Comparison of ENCODE assay signal across 25 cellular contexts in the genomic region with DNA sequence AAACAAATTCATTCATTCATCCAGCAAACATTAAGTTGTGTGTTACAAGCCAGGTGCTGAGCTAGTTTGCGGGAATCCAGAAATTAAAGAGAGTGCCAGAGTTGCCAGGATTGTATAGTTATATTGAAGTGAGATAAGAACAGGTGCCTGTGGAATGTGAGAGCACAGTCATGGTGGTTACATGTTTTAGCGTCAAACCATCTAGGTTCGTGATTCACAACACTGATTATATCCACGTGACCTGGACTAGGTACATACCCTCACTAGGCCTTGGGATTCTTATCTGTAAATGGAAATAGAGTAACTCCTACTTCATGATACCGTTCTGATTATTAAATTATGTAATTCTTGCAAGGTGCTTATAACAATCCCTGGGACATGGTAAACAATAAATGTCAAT. TPM values are rescaled to one million over a fixed set of nuclear protein-coding genes. Genes with fewer than 3 reads are reported as not detected.
A peak's percentile ranks its signal among the peaks of the same experiment; 100 is the strongest.
DNase-seq lines count a peak whose midpoint lies in the region; ATAC-seq, FAIRE-seq and TF ChIP-seq lines count a peak whose summit lies in the region.
"Had no signal": no experiment of that assay in that cellular context is flagged by ENCODE, and none has a peak within 500 bp of the region (broad histone marks: within the 10 kb centered on the region; RNA-seq: fewer than 3 reads in every experiment).

No MANE protein-coding gene starts in this region.

- H3K4me1 ChIP-seq in esophagus muscularis mucosa (peaks cover 0 to 9% (median 7%) of the 10 kb centered on the region in 4 donors), mucosa of descending colon (ENCODE audit: low read depth) (no peaks in the 10 kb centered on the region), small intestine (ENCODE audit: control insufficient read depth in 2 of 2, insufficient read depth in 1 of 2, low read depth in 1 of 2, low read length in 1 of 2) (no peaks in the 10 kb centered on the region)
- H3K4me1 ChIP-seq: BE2C, BLaER1 had no signal

- H3K27me3 ChIP-seq in esophagus muscularis mucosa (no peaks in the 10 kb centered on the region), small intestine (ENCODE audit: control insufficient read depth in 2 of 2, insufficient read depth in 2 of 2, low read length in 2 of 2) (no peaks in the 10 kb centered on the region)
- H3K27me3 ChIP-seq: BE2C, BLaER1 had no signal

- intact Hi-C loops in esophagus muscularis mucosa (cut with DNase I) = no loop called here
- intact Hi-C loops in mucosa of descending colon (cut with DNase I, micrococcal nuclease) = no loop called here

- no peak overlapping the region for H3K4me3 ChIP-seq in esophagus muscularis mucosa
- H3K4me3 ChIP-seq in mucosa of descending colon = no peak overlapping the region
- H3K4me3 ChIP-seq in small intestine (ENCODE audit: low read depth in 1 of 2, low read length in 2 of 2) = no peak overlapping the region
- H3K4me3 ChIP-seq: BLaER1, GM12878 had no signal

- TF ChIP-seq CTCF in esophagus muscularis mucosa (IDR thresholded peaks at IDR 0.05) (no peak), mucosa of descending colon (IDR thresholded peaks at IDR 0.05) (no peak)

- no peaks in the 10 kb centered on the region for H3K9me3 ChIP-seq in esophagus muscularis mucosa
- H3K9me3 ChIP-seq in mucosa of descending colon = no peaks in the 10 kb centered on the region
- H3K9me3 ChIP-seq in small intestine (ENCODE audit: control insufficient read depth, low read depth) = no peaks in the 10 kb centered on the region
- H3K9me3 ChIP-seq: BE2C, BLaER1 had no signal

- WGBS in esophagus muscularis mucosa = 95% methylated on average over 5 of the region's 5 CpGs
- 19 to 67% (median 38%) methylated on average over 5 of the region's 5 CpGs for WGBS in small intestine, 3 donors

- no peak for TF ChIP-seq EP300 in esophagus muscularis mucosa (IDR thresholded peaks at IDR 0.05)

- DNase-seq in esophagus muscularis mucosa (ENCODE audit: extremely low spot score) = peak; percentile 64
- no peak for DNase-seq in mucosa of descending colon
- peak; percentile 33 for DNase-seq in small intestine
- no peak for DNase-seq in NCI-H510A (lab: John Stamatoyannopoulos, UW)
- DNase-seq in hepatic stellate cell (ENCODE audit: low spot score) = no peak
- no peak for DNase-seq in NCI-H748 (lab: John Stamatoyannopoulos, UW; ENCODE audit: unreplicated experiment)
- DNase-seq: 8988T; ACHN; BE2C; C1 segment of cervical spinal cord; CD4-positive, alpha-beta memory T cell; CD4-positive, CD25-positive, alpha-beta regulatory T cell; CD8-positive, alpha-beta memory T cell; COR-L47; DMS 273 treated with DMSO at 0.1 percent for 48 hours; DMS153; DMS53; DMS79; DND-41; EL; GDM1 had no signal

- H3K27ac ChIP-seq in esophagus muscularis mucosa (replicated peaks in 1 of 4) (no peak overlapping the region), small intestine (ENCODE audit: low read depth in 1 of 2, low read length in 1 of 2) (no peak overlapping the region)
- H3K27ac ChIP-seq: BLaER1 had no signal

- no peak for FAIRE-seq in small intestine (lab: Jason Lieb, UNC)
- FAIRE-seq: GM12878, GM12892, GM18507 had no signal

- H3K36me3 ChIP-seq in esophagus muscularis mucosa (no peaks in the 10 kb centered on the region), mucosa of descending colon (ENCODE audit: low read depth) (no peaks in the 10 kb centered on the region), small intestine (ENCODE audit: control insufficient read depth in 2 of 2, insufficient read depth in 2 of 2, low read length in 2 of 2) (no peaks in the 10 kb centered on the region)
- H3K36me3 ChIP-seq: BE2C, BLaER1 had no signal

- ATAC-seq in mucosa of descending colon = peak; percentile 85
- ATAC-seq: GM12878 had no signal

- TF ChIP-seq POLR2A in esophagus muscularis mucosa (IDR thresholded peaks at IDR 0.05; ENCODE audit: low read depth) = no peak

RNA-seq across cellular contexts. Expression of a gene that starts 24.5 kb away (rescaled TPM):
- total RNA-seq in esophagus muscularis mucosa (1 to 10 TPM in 1 of 4 donors, under 1 TPM in 3; 0.26 to 2.8 (median 0.75) TPM), mucosa of descending colon (10 to 100 TPM in 1 of 3 donors, 1 to 10 TPM in 2; 2.7 to 21.2 (median 6.6) TPM)
- 10 to 100 TPM in 1 of 3 donors, 1 to 10 TPM in 2; 2.7 to 31.3 (median 6.3) TPM for polyA plus RNA-seq in small intestine

Comparison
In these comparisons a context has a peak if more than half of its experiments do, and no peak if none do; other contexts are left out.
1. DNase-seq: peak in esophagus muscularis mucosa (single experiment) and small intestine (single experiment); none in mucosa of descending colon (0 of 3), NCI-H510A (single experiment), hepatic stellate cell (single experiment) and NCI-H748 (single experiment).